35 cellular contexts compared by ENCODE assay signal in genomic region chr11:40133526-40133925, GRCh38.
"Had no signal": no experiment of that assay in that cellular context is flagged by ENCODE, and none has a peak within 500 bp of the region (broad histone marks: within the 10 kb centered on the region; RNA-seq: fewer than 3 reads in every experiment).

No MANE protein-coding gene starts in this region.

- H3K27ac ChIP-seq: KMS-11 had no signal

- H3K4me3 ChIP-seq: MG63 had no signal

- H3K4me2 ChIP-seq: KMS-11 had no signal

- H3K9me3 ChIP-seq: MG63 had no signal

- H3K36me3 ChIP-seq: MG63 had no signal

- H3K9ac ChIP-seq: KMS-11 had no signal

- DNase-seq: Karpas-422, Kasumi-1, MG63, MM.1S, MV-4-11, NCI-H1048, NCI-H1092, NCI-H1092 treated with DMSO at 0.1 percent for 48 hours, NCI-H1105, NCI-H1105 treated with DMSO at 0.1 percent for 48 hours, NCI-H1417, NCI-H1417 treated with DMSO at 0.1 percent for 48 hours, NCI-H1436, NCI-H1436 treated with DMSO at 0.1 percent for 48 hours, NCI-H146, NCI-H1694, NCI-H1694 treated with DMSO at 0.1 percent for 48 hours, NCI-H187, NCI-H187 treated with DMSO at 0.1 percent for 48 hours, NCI-H1930, NCI-H2029, NCI-H2029 treated with DMSO at 0.1 percent for 48 hours, NCI-H2081, NCI-H2081 treated with DMSO at 0.1 percent for 48 hours, NCI-H2107, NCI-H2171, NCI-H2171 treated with DMSO at 0.1 percent for 48 hours, NCI-H2227 treated with DMSO at 0.1 percent for 48 hours, NCI-H226, NCI-H345, NCI-H446, NCI-H446 treated with DMSO at 0.1 percent for 48 hours, NCI-H510A, NCI-H524 had no signal
